Comparison of ENCODE assay signal across 12 cellular contexts in the genomic region with DNA sequence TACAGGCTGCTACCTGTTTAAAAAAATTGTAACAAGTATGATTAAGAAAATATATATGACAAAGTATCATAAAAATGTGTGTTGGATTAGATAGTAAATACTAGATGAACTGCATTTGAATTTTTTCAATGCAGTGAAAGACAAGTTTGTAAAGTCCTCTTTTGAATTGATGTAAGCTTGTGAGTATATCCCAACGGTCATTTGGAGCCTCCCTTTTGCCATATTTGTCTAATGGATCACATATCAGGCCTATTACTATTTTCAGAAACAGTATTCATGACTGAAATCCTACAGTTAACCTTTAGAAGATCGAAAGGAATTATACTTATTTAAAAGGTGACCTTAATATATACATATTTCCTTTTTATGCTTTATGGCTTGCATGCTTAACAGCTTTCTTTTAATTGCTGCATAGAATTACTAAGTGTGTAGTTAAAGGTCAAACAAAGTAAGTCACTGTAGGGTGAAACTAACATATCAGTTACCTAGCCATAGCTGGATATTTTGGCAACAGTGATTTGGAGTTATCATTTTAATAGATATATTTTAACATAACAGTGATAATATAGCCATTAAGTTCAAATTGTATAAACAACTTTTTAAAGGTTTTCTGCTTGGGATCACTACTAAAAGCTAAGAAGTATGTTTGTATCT. TPM values are rescaled to one million over a fixed set of nuclear protein-coding genes. Genes with fewer than 3 reads are reported as not detected.
A peak's percentile ranks its signal among the peaks of the same experiment; 100 is the strongest.
DNase-seq lines count a peak whose midpoint lies in the region; ATAC-seq, FAIRE-seq and TF ChIP-seq lines count a peak whose summit lies in the region.
"Had no signal": no experiment of that assay in that cellular context is flagged by ENCODE, and none has a peak within 500 bp of the region (broad histone marks: within the 10 kb centered on the region; RNA-seq: fewer than 3 reads in every experiment).

No MANE protein-coding gene starts in this region.

- no peak overlapping the region for H3K27ac ChIP-seq in A549
- H3K27ac ChIP-seq in CD4-positive, CD25-positive, alpha-beta regulatory T cell (ENCODE audit: insufficient read depth, low read length, poor library complexity, severe bottlenecking): no peak overlapping the region
- H3K27ac ChIP-seq in left ventricle myocardium inferior (replicated peaks): peak overlapping the region; percentile 74
- H3K27ac ChIP-seq in neutrophil: peak overlapping the region; percentile 11

- no peak overlapping the region for H3K27ac Mint-ChIP-seq in CD4-positive, CD25-positive, alpha-beta regulatory T cell

- no peaks in the 10 kb centered on the region for H3K27me3 ChIP-seq in CD4-positive, CD25-positive, alpha-beta regulatory T cell (ENCODE audit: control insufficient read depth, insufficient read depth, low read length)
- H3K27me3 ChIP-seq in left ventricle myocardium inferior (ENCODE audit: low read depth) (no peaks in the 10 kb centered on the region), neutrophil (no peaks in the 10 kb centered on the region)

- no peak for TF ChIP-seq EP300 in A549 (IDR thresholded peaks at IDR 0.05)

- TF ChIP-seq RAD21 in A549 (conservative IDR thresholded peaks at IDR 0.05 in 1 of 2, IDR thresholded peaks at IDR 0.05 in 1 of 2): no peak

- H3K36me3 Mint-ChIP-seq in CD4-positive, CD25-positive, alpha-beta regulatory T cell: peaks cover 45% of the 10 kb centered on the region

- FAIRE-seq in A549 (lab: Jason Lieb, UNC) (peak; percentile 46), urothelium cell line (lab: Jason Lieb, UNC) (no peak)
- FAIRE-seq: GM18507 had no signal

- no peak overlapping the region for H3K4me2 ChIP-seq in A549
- H3K4me2 ChIP-seq: GM23338 had no signal

- H3K4me3 ChIP-seq in A549 (no peak overlapping the region), left ventricle myocardium inferior (peak overlapping the region; percentile 54), neutrophil (ENCODE audit: low read depth in 1 of 2, low read length in 1 of 2) (no peak overlapping the region)
- H3K4me3 ChIP-seq in CD4-positive, CD25-positive, alpha-beta regulatory T cell (ENCODE audit: low read depth, low read length): peak overlapping the region; percentile 20
- H3K4me3 ChIP-seq: GM23338 had no signal

- no peak for ATAC-seq in A549
- no peak for ATAC-seq in CD4-positive, CD25-positive, alpha-beta regulatory T cell (ENCODE audit: low read depth in 2 of 2)
- ATAC-seq: GM23338 had no signal

- no peaks in the 10 kb centered on the region for H3K27me3 Mint-ChIP-seq in CD4-positive, CD25-positive, alpha-beta regulatory T cell

- H3K9me3 Mint-ChIP-seq in CD4-positive, CD25-positive, alpha-beta regulatory T cell: peaks cover 0 to 7% (median 0%) of the 10 kb centered on the region in 7 donors
- H3K9me3 Mint-ChIP-seq: GM23338 had no signal

- DNase-seq in A549 (ENCODE audit: low read depth in 1 of 2, low spot score in 1 of 2): no peak
- no peak for DNase-seq in CD4-positive, CD25-positive, alpha-beta regulatory T cell
- DNase-seq in left ventricle myocardium inferior: no peak
- DNase-seq in activated CD4-positive, alpha-beta T cell treated with anti-CD3 and anti-CD28 coated beads for 48 hours: no peak
- no peak for DNase-seq in NCI-H526 (lab: John Stamatoyannopoulos, UW)
- DNase-seq in activated T-cell treated with anti-CD3 and anti-CD28 coated beads, Interleukin-2, amount 50 U/mL, for 1 hour: no peak
- no peak for DNase-seq in urothelium cell line (ENCODE audit: low spot score)
- DNase-seq: H7 had no signal

- H3K4me1 Mint-ChIP-seq in CD4-positive, CD25-positive, alpha-beta regulatory T cell: peaks cover 49 to 69% (median 56%) of the 10 kb centered on the region in 4 donors
- H3K4me1 Mint-ChIP-seq: GM23338 had no signal

- 32% methylated on average over 2 of the region's 2 CpGs for WGBS in A549 (ENCODE audit: missing lambda C conversion rate)

- POLR2A ChIA-PET in A549 (lab: Yijun Ruan, JAX): interaction anchor here (1.6 kb wide), 1 partner anchor 54 kb away, joined by 4 read pairs; a partner anchor contains a TSS

- CTCF ChIA-PET in A549 (lab: Yijun Ruan, JAX): interaction anchor here (0.6 kb wide), 1 partner anchor 20 kb away, joined by 4 read pairs; no protein-coding TSS in a partner anchor

- peaks cover 6% of the 10 kb centered on the region; the same call in 2 of the 3 replicates for H3K4me1 ChIP-seq in A549
- H3K4me1 ChIP-seq in CD4-positive, CD25-positive, alpha-beta regulatory T cell (ENCODE audit: control insufficient read depth, insufficient read depth, low read length, poor library complexity, severe bottlenecking): peaks cover 12% of the 10 kb centered on the region
- H3K4me1 ChIP-seq in left ventricle myocardium inferior: peaks cover 27% of the 10 kb centered on the region
- H3K4me1 ChIP-seq in neutrophil (ENCODE audit: control insufficient read depth in 1 of 2, insufficient read depth in 1 of 2, low read depth in 1 of 2, low read length in 1 of 2): peaks cover 17 to 44% of the 10 kb centered on the region in 2 experiments

- no peak for TF ChIP-seq POLR2A in A549 (IDR thresholded peaks at IDR 0.05; ENCODE audit: low read length)

- H3K4me3 Mint-ChIP-seq in CD4-positive, CD25-positive, alpha-beta regulatory T cell: peak overlapping the region in 1 of 4 donors; percentile 15
- H3K4me3 Mint-ChIP-seq: CD14-positive monocyte, GM23338 had no signal

- intact Hi-C loops in left ventricle myocardium inferior (cut with micrococcal nuclease): no loop called here

- TF ChIP-seq CTCF in A549 (IDR thresholded peaks at IDR 0.05): no peak
- TF ChIP-seq CTCF in left ventricle myocardium inferior (IDR thresholded peaks at IDR 0.05; ENCODE audit: borderline replicate concordance): no peak
- TF ChIP-seq CTCF in neutrophil (IDR thresholded peaks at IDR 0.05): no peak

- H3K9me3 ChIP-seq in A549 (no peaks in the 10 kb centered on the region), left ventricle myocardium inferior (replicated peaks) (no peaks in the 10 kb centered on the region), neutrophil (no peaks in the 10 kb centered on the region)
- H3K9me3 ChIP-seq in CD4-positive, CD25-positive, alpha-beta regulatory T cell (ENCODE audit: control insufficient read depth in 2 of 2, low read length in 2 of 2): no peaks in the 10 kb centered on the region

- H3K36me3 ChIP-seq in CD4-positive, CD25-positive, alpha-beta regulatory T cell (ENCODE audit: control insufficient read depth, insufficient read depth, low read length): peaks cover 46% of the 10 kb centered on the region
- H3K36me3 ChIP-seq in left ventricle myocardium inferior (peaks cover 9% of the 10 kb centered on the region), neutrophil (peaks cover 25% of the 10 kb centered on the region)

TF ChIP-seq in A549, 52 proteins besides CTCF, POLR2A, EP300 and RAD21:
- TF ChIP-seq BHLHE40 (IDR thresholded peaks at IDR 0.05; ENCODE audit: low read depth, low read length) (no peak), HDAC2 (IDR thresholded peaks at IDR 0.05) (no peak), TP53 (CRISPR knock-in tag; IDR thresholded peaks at IDR 0.05) (no peak), CHD4 (IDR thresholded peaks at IDR 0.05; ENCODE audit: borderline replicate concordance) (no peak), CEBPB (IDR thresholded peaks at IDR 0.05) (no peak), RARB (CRISPR knock-in tag; IDR thresholded peaks at IDR 0.05) (no peak), HOXA7 (CRISPR knock-in tag; IDR thresholded peaks at IDR 0.05) (no peak), RCOR1 (IDR thresholded peaks at IDR 0.05; ENCODE audit: low read depth, low read length) (no peak), EHF (CRISPR knock-in tag; IDR thresholded peaks at IDR 0.05) (no peak), PHF8 (IDR thresholded peaks at IDR 0.05; ENCODE audit: borderline replicate concordance, low read depth) (no peak), JUNB (IDR thresholded peaks at IDR 0.05) (no peak), CBX8 (IDR thresholded peaks at IDR 0.05) (no peak), ZNF302 (CRISPR knock-in tag; IDR thresholded peaks at IDR 0.05) (no peak), HOXB5 (CRISPR knock-in tag; IDR thresholded peaks at IDR 0.05) (no peak), SMC3 (IDR thresholded peaks at IDR 0.05) (no peak), CHD2 (IDR thresholded peaks at IDR 0.05; ENCODE audit: low read length, partially characterized antibody) (no peak)
- TF ChIP-seq, protein P1, sequence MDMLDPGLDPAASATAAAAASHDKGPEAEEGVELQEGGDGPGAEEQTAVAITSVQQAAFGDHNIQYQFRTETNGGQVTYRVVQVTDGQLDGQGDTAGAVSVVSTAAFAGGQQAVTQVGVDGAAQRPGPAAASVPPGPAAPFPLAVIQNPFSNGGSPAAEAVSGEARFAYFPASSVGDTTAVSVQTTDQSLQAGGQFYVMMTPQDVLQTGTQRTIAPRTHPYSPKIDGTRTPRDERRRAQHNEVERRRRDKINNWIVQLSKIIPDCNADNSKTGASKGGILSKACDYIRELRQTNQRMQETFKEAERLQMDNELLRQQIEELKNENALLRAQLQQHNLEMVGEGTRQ (IDR thresholded peaks at IDR 0.05): no peak
- TF ChIP-seq, protein P2, sequence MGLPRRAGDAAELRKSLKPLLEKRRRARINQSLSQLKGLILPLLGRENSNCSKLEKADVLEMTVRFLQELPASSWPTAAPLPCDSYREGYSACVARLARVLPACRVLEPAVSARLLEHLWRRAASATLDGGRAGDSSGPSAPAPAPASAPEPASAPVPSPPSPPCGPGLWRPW (IDR thresholded peaks at IDR 0.05): no peak

RNA-seq across cellular contexts. Expression of a gene that starts 53.6 kb away (rescaled TPM):
- polyA plus RNA-seq in A549 (2011; rRNA removed) (56.4 and 67.6 TPM in 2 replicates), A549 (2017; fragmentation: RNase III; extraction: RNeasy Plus Mini Kit Qiagen cat#74134 plus additional on column Dnase treatment) (25.4 to 30.4 TPM (median 29.9 TPM) in 3 replicates)
- 10.8 and 15.3 TPM in 2 replicates for polyA plus RNA-seq in A549 (2012; cell fraction: cytosol; rRNA removed)
- polyA plus RNA-seq in A549 (2012; cell fraction: nucleus; rRNA removed): 12.8 and 14.6 TPM in 2 replicates
- 42.5 and 65.5 TPM in 2 replicates for polyA minus RNA-seq in A549 (2011; rRNA and poly(A)+ RNA removed)
- 417 TPM for total RNA-seq in CD4-positive, CD25-positive, alpha-beta regulatory T cell
- 100 to 1,000 TPM; 183 to 214 (median 201) TPM for polyA plus RNA-seq in CD4-positive, CD25-positive, alpha-beta regulatory T cell
- total RNA-seq in left ventricle myocardium inferior: 58.0 TPM

Comparison
In these comparisons a context has a peak if more than half of its experiments do, and no peak if none do; other contexts are left out.
1. H3K27ac ChIP-seq: peak in left ventricle myocardium inferior (single experiment) and neutrophil (single experiment); none in A549 (0 of 2) and CD4-positive, CD25-positive, alpha-beta regulatory T cell (single experiment).
2. H3K4me3 ChIP-seq: peak in CD4-positive, CD25-positive, alpha-beta regulatory T cell (single experiment) and left ventricle myocardium inferior (single experiment); none in A549 (single experiment) and neutrophil (0 of 2).